14 cellular contexts compared by ENCODE assay signal in genomic region chr11:113242060-113242459, GRCh38.
"Had no signal": no experiment of that assay in that cellular context is flagged by ENCODE, and none has a peak within 500 bp of the region (broad histone marks: within the 10 kb centered on the region; RNA-seq: fewer than 3 reads in every experiment).

No MANE protein-coding gene starts in this region.

- H3K4me1 ChIP-seq: body of pancreas, foreskin keratinocyte, parathyroid adenoma, testis had no signal

- FAIRE-seq: endothelial cell of umbilical vein, TTC549 had no signal

- DNase-seq: activated CD4-positive, alpha-beta T cell treated with anti-CD3 and anti-CD28 coated beads for 4 hours; activated gamma-delta T cell; activated T-cell treated with anti-CD3 and anti-CD28 coated beads, Interleukin-2, amount 50 U/mL, for 4 hours; cortex of kidney; effector CD8-positive, alpha-beta T cell; foreskin keratinocyte; midbrain; naive B cell; stimulated activated CD4-positive, alpha-beta T cell treated with anti-CD3 and anti-CD28 coated beads, Interleukin-4, amount 100 ng/mL, for 1 hour; testis had no signal

- ATAC-seq: body of pancreas, foreskin keratinocyte had no signal

- H3K9ac ChIP-seq: parathyroid adenoma had no signal

- H3K27me3 ChIP-seq: body of pancreas, testis had no signal

- H3K27ac ChIP-seq: body of pancreas, foreskin keratinocyte, parathyroid adenoma had no signal

- H3K9me3 ChIP-seq: body of pancreas, testis had no signal

- H3K4me3 ChIP-seq: body of pancreas had no signal
